15 cellular contexts compared by ENCODE assay signal in the genomic region with DNA sequence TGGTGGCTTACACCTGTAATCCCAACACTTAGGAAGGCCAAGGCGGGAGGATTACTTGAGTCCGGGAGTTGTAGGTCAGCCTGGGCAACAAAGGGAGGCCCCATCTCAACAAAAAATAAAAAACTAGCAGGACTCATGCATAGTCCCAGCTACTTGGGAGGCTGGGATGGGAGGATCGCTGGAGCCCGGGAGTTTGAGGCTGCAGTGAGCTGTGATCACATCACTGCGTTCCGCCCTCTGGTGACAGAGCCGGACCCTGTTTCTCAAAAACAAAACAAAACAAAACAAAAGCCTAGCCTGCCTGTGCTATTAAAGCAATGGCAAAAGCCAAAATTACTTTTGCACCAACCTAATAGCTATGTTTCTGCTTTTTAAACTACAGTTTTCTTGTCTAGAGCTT. TPM values are rescaled to one million over a fixed set of nuclear protein-coding genes. Genes with fewer than 3 reads are reported as not detected.
A peak's percentile ranks its signal among the peaks of the same experiment; 100 is the strongest.
DNase-seq lines count a peak whose midpoint lies in the region; ATAC-seq, FAIRE-seq and TF ChIP-seq lines count a peak whose summit lies in the region.
"Had no signal": no experiment of that assay in that cellular context is flagged by ENCODE, and none has a peak within 500 bp of the region (broad histone marks: within the 10 kb centered on the region; RNA-seq: fewer than 3 reads in every experiment).

No MANE protein-coding gene starts in this region.

- no peaks in the 10 kb centered on the region for H3K9me3 Mint-ChIP-seq in CD4-positive, CD25-positive, alpha-beta regulatory T cell
- H3K9me3 Mint-ChIP-seq in endothelial cell (ENCODE audit: unreplicated experiment), result no peaks in the 10 kb centered on the region

- H2AFZ ChIP-seq in PC-9, result no peak overlapping the region

- intact Hi-C loops in PC-9 (cut with micrococcal nuclease; ENCODE audit: unreplicated experiment), result loop anchor here (2.0 kb wide), 2 partner anchors 17 to 75 kb away; a partner anchor contains a TSS

- H3K27ac ChIP-seq in A549 (no peak overlapping the region), PC-9 (no peak overlapping the region)
- H3K27ac ChIP-seq in CD4-positive, CD25-positive, alpha-beta regulatory T cell (ENCODE audit: insufficient read depth, low read length, poor library complexity, severe bottlenecking), result no peak overlapping the region
- H3K27ac ChIP-seq in effector memory CD4-positive, alpha-beta T cell (ENCODE audit: insufficient read depth, low read length, poor library complexity, severe bottlenecking), result no peak overlapping the region
- H3K27ac ChIP-seq: cardiac muscle cell, parathyroid adenoma had no signal

- 0 out of 2 replicates have a peak, but pooled peaks cover 8% of the 10 kb centered on the region for H3K79me2 ChIP-seq in PC-9 (ENCODE audit: low read depth)

- H3K4me1 ChIP-seq in A549 (peaks cover 12% of the 10 kb centered on the region; the same call in 2 of the 3 replicates), PC-9 (replicated peaks; ENCODE audit: insufficient read depth) (peaks cover 14% of the 10 kb centered on the region)
- H3K4me1 ChIP-seq in CD4-positive, CD25-positive, alpha-beta regulatory T cell (ENCODE audit: control insufficient read depth, insufficient read depth, low read length, poor library complexity, severe bottlenecking), result peaks cover 17% of the 10 kb centered on the region
- peaks cover 8% of the 10 kb centered on the region for H3K4me1 ChIP-seq in effector memory CD4-positive, alpha-beta T cell (ENCODE audit: control insufficient read depth, insufficient read depth, low read length, poor library complexity, severe bottlenecking)
- H3K4me1 ChIP-seq: parathyroid adenoma had no signal

- TF ChIP-seq CTCF in A549 (IDR thresholded peaks at IDR 0.05) (0 out of 3 replicates have a peak, but pooled peaks have one; percentile 10), PC-9 (conservative IDR thresholded peaks at IDR 0.05) (no peak), endothelial cell (IDR thresholded peaks at IDR 0.05; ENCODE audit: unreplicated experiment) (no peak)

- ATAC-seq in A549, result no peak
- ATAC-seq in CD4-positive, CD25-positive, alpha-beta regulatory T cell (ENCODE audit: low read depth in 2 of 2), result no peak
- ATAC-seq: gastrocnemius medialis had no signal

- H3K27me3 Mint-ChIP-seq in CD4-positive, CD25-positive, alpha-beta regulatory T cell, result no peaks in the 10 kb centered on the region
- H3K27me3 Mint-ChIP-seq in endothelial cell (ENCODE audit: unreplicated experiment), result peaks cover 3% of the 10 kb centered on the region

- CTCF ChIA-PET in A549 (lab: Yijun Ruan, JAX) (interaction anchor here (0.7 to 1.5 kb wide), 4 partner anchors 9 to 21 kb away, joined by 3 to 5 read pairs (median 3); no protein-coding TSS in a partner anchor), PC-9 (lab: Charles Lee) (no interaction called here)

- H3K9me3 ChIP-seq in A549, result no peaks in the 10 kb centered on the region
- H3K9me3 ChIP-seq in CD4-positive, CD25-positive, alpha-beta regulatory T cell (ENCODE audit: control insufficient read depth in 2 of 2, low read length in 2 of 2), result no peaks in the 10 kb centered on the region
- H3K9me3 ChIP-seq in PC-9 (ENCODE audit: insufficient read depth, low read depth), result no peaks in the 10 kb centered on the region
- H3K9me3 ChIP-seq in effector memory CD4-positive, alpha-beta T cell (ENCODE audit: control insufficient read depth, low read length), result no peaks in the 10 kb centered on the region
- H3K9me3 ChIP-seq: gastrocnemius medialis had no signal

- no peak for TF ChIP-seq POLR2A in A549 (IDR thresholded peaks at IDR 0.05; ENCODE audit: low read length)

- no peaks in the 10 kb centered on the region for H3K27me3 ChIP-seq in CD4-positive, CD25-positive, alpha-beta regulatory T cell (ENCODE audit: control insufficient read depth, insufficient read depth, low read length)
- no peaks in the 10 kb centered on the region for H3K27me3 ChIP-seq in PC-9 (ENCODE audit: insufficient read depth, low read depth)
- H3K27me3 ChIP-seq in effector memory CD4-positive, alpha-beta T cell (replicated peaks; ENCODE audit: control insufficient read depth, insufficient read depth, low read length, poor library complexity, severe bottlenecking), result no peaks in the 10 kb centered on the region
- H3K27me3 ChIP-seq: cardiac muscle cell, gastrocnemius medialis had no signal

- no peaks in the 10 kb centered on the region for H3K36me3 ChIP-seq in CD4-positive, CD25-positive, alpha-beta regulatory T cell (ENCODE audit: control insufficient read depth, insufficient read depth, low read length)
- no peaks in the 10 kb centered on the region for H3K36me3 ChIP-seq in PC-9 (ENCODE audit: low read depth)
- H3K36me3 ChIP-seq in effector memory CD4-positive, alpha-beta T cell (ENCODE audit: control insufficient read depth, insufficient read depth, low read length), result no peaks in the 10 kb centered on the region
- H3K36me3 ChIP-seq: cardiac muscle cell, gastrocnemius medialis had no signal

- H3K9me2 ChIP-seq in PC-9 (ENCODE audit: insufficient read depth), result no peaks in the 10 kb centered on the region

- no peaks in the 10 kb centered on the region for H4K20me1 ChIP-seq in PC-9 (ENCODE audit: insufficient read depth)

- H3F3A ChIP-seq in PC-9 (ENCODE audit: insufficient read depth, low read depth), result peaks cover 5% of the 10 kb centered on the region; the same call in 1 of the 2 replicates

- peak overlapping the region; percentile 95; the same call in 1 of the 3 replicates for H3K4me2 ChIP-seq in A549
- peak overlapping the region; percentile 96 for H3K4me2 ChIP-seq in PC-9

- no peak for FAIRE-seq in A549 (lab: Jason Lieb, UNC)

- no peak overlapping the region for H3K4me3 ChIP-seq in A549
- no peak overlapping the region for H3K4me3 ChIP-seq in CD4-positive, CD25-positive, alpha-beta regulatory T cell (ENCODE audit: low read depth, low read length)
- H3K4me3 ChIP-seq in PC-9, result peak overlapping the region; percentile 96; the same call in 1 of the 2 replicates
- H3K4me3 ChIP-seq in effector memory CD4-positive, alpha-beta T cell (ENCODE audit: insufficient read depth, low read depth, low read length, poor library complexity, severe bottlenecking), result no peak overlapping the region
- H3K4me3 ChIP-seq: cardiac muscle cell had no signal

- POLR2A ChIA-PET in A549 (lab: Yijun Ruan, JAX) (interaction anchor here (0.9 kb wide), 1 partner anchor 47 kb away, joined by 4 read pairs; no protein-coding TSS in a partner anchor), PC-9 (lab: Charles Lee; ENCODE audit: unreplicated experiment) (interaction anchor here (0.6 kb wide), 1 partner anchor 75 kb away, joined by 3 read pairs; no protein-coding TSS in a partner anchor)

- peak overlapping the region; percentile 79 to 81 (median 80) for H3K27ac Mint-ChIP-seq in CD4-positive, CD25-positive, alpha-beta regulatory T cell
- H3K27ac Mint-ChIP-seq in endothelial cell (ENCODE audit: unreplicated experiment), result no peak overlapping the region

- H3K4me1 Mint-ChIP-seq in CD4-positive, CD25-positive, alpha-beta regulatory T cell, result peaks cover 15 to 34% (median 20%) of the 10 kb centered on the region in 4 donors
- H3K4me1 Mint-ChIP-seq in endothelial cell (ENCODE audit: unreplicated experiment), result peaks cover 6% of the 10 kb centered on the region

- H3K4me3 Mint-ChIP-seq in CD4-positive, CD25-positive, alpha-beta regulatory T cell, result peak overlapping the region; percentile 93 to 96 (median 94)
- H3K4me3 Mint-ChIP-seq in endothelial cell (ENCODE audit: unreplicated experiment), result peak overlapping the region; percentile 29

- DNase-seq in A549 (ENCODE audit: low read depth in 1 of 2, low spot score in 1 of 2) (peak in 1 of 2 experiments; percentile 24), PC-9 (no peak), endothelial cell (ENCODE audit: low spot score) (no peak), DMS53 (lab: John Stamatoyannopoulos, UW) (no peak)
- no peak for DNase-seq in CD4-positive, CD25-positive, alpha-beta regulatory T cell
- DNase-seq in stimulated activated naive CD4-positive, alpha-beta T cell (lab: John Stamatoyannopoulos, UW), result no peak
- no peak for DNase-seq in stimulated activated CD4-positive, alpha-beta T cell treated with anti-CD3 and anti-CD28 coated beads, Interleukin-4, amount 100 ng/mL, for 24 hours
- no peak for DNase-seq in effector memory CD4-positive, alpha-beta T cell
- DNase-seq: C1 segment of cervical spinal cord, gastrocnemius medialis, IMR-90, NCI-H1092, NCI-H774 had no signal

- TF ChIP-seq RAD21 in A549 (conservative IDR thresholded peaks at IDR 0.05 in 1 of 2, IDR thresholded peaks at IDR 0.05 in 1 of 2), result peak in 1 of 2 experiments; percentile 27; a peak in 1 of 5 replicates

- no peak for TF ChIP-seq EP300 in A549 (IDR thresholded peaks at IDR 0.05)

- no TSS peak for BruUV-seq in PC-9 (replicated peaks; lab: Mats Ljungman, UMichigan)

- WGBS in A549 (ENCODE audit: missing lambda C conversion rate), result 78% methylated on average over 7 of the region's 7 CpGs

- H3K36me3 Mint-ChIP-seq in CD4-positive, CD25-positive, alpha-beta regulatory T cell, result no peaks in the 10 kb centered on the region
- H3K36me3 Mint-ChIP-seq in endothelial cell (ENCODE audit: low read depth, unreplicated experiment), result no peaks in the 10 kb centered on the region

TF ChIP-seq in A549, 52 proteins besides CTCF, POLR2A, EP300 and RAD21:
- TF ChIP-seq HDAC2 (IDR thresholded peaks at IDR 0.05) (no peak), SMC3 (IDR thresholded peaks at IDR 0.05) (0 out of 3 replicates have a peak, but pooled peaks have one; percentile 7)
TF ChIP-seq in A549: peak in this region for 1.

RNA-seq across cellular contexts. Expression of a gene that starts 1.5 kb away (rescaled TPM):
- polyA plus RNA-seq in A549 (2011; rRNA removed) (5.7 and 9.3 TPM in 2 replicates), A549 (2017; fragmentation: RNase III; extraction: RNeasy Plus Mini Kit Qiagen cat#74134 plus additional on column Dnase treatment) (6.0 to 7.7 TPM (median 6.8 TPM) in 3 replicates)
- 7.5 and 8.5 TPM in 2 replicates for polyA plus RNA-seq in A549 (2012; cell fraction: cytosol; rRNA removed)
- 42.5 and 53.1 TPM in 2 replicates for polyA plus RNA-seq in A549 (2012; cell fraction: nucleus; rRNA removed)
- polyA minus RNA-seq in A549 (2011; rRNA and poly(A)+ RNA removed), result 11.0 and 12.6 TPM in 2 replicates
- total RNA-seq in CD4-positive, CD25-positive, alpha-beta regulatory T cell, result 28.5 TPM
- 10 to 100 TPM in 1 of 4 donors, 1 to 10 TPM in 3; 5.7 to 11.5 (median 7.7) TPM for polyA plus RNA-seq in CD4-positive, CD25-positive, alpha-beta regulatory T cell
- total RNA-seq in PC-9 (2021) (17.0 and 19.3 TPM in 2 replicates), endothelial cell (ENCODE audit: unreplicated experiment) (14.7 TPM)

RNA-seq across cellular contexts. Expression of a gene that starts 17.0 kb away (rescaled TPM):
- polyA plus RNA-seq in A549 (2011; rRNA removed), result 11.1 and 14.4 TPM in 2 replicates
- polyA plus RNA-seq in A549 (2012; cell fraction: cytosol; rRNA removed), result 15.7 and 19.8 TPM in 2 replicates
- polyA plus RNA-seq in A549 (2012; cell fraction: nucleus; rRNA removed), result 21.8 and 23.9 TPM in 2 replicates
- 13.8 to 16.3 TPM (median 15.5 TPM) in 3 replicates for polyA plus RNA-seq in A549 (2017; fragmentation: RNase III; extraction: RNeasy Plus Mini Kit Qiagen cat#74134 plus additional on column Dnase treatment)
- polyA minus RNA-seq in A549 (2011; rRNA and poly(A)+ RNA removed), result 38.9 and 44.0 TPM in 2 replicates
- total RNA-seq in CD4-positive, CD25-positive, alpha-beta regulatory T cell, result 22.1 TPM
- polyA plus RNA-seq in CD4-positive, CD25-positive, alpha-beta regulatory T cell, result 10 to 100 TPM; 10.5 to 17.5 (median 14.6) TPM
- total RNA-seq in PC-9 (2021), result 9.7 and 13.7 TPM in 2 replicates
- total RNA-seq in endothelial cell (ENCODE audit: unreplicated experiment), result 87.0 TPM
